8 cellular contexts compared by ENCODE assay signal in genomic region chr2:219230201-219230540, GRCh38. TPM values are rescaled to one million over a fixed set of nuclear protein-coding genes. Genes with fewer than 3 reads are reported as not detected.
A peak's percentile ranks its signal among the peaks of the same experiment; 100 is the strongest.
DNase-seq lines count a peak whose midpoint lies in the region; ATAC-seq and TF ChIP-seq lines count a peak whose summit lies in the region.

No MANE protein-coding gene starts in this region.

- H3K9ac ChIP-seq in fibroblast of lung (ENCODE audit: insufficient read depth, low read length), result peak overlapping the region; percentile 68

- no peaks in the 10 kb centered on the region for H3K27me3 Mint-ChIP-seq in activated CD4-positive, alpha-beta T cell treated with anti-CD3 and anti-CD28 coated beads, Interleukin-2, amount 10 ng/mL, durations not matched to agents 24 days and 14 days
- H3K27me3 Mint-ChIP-seq in natural killer cell treated with Interleukin-12 subunit alpha and Interleukin-12 subunit beta and Interleukin-15 and Interleukin-18, amount 100 ng/mL, for 72 hours, result no peaks in the 10 kb centered on the region

- intact Hi-C loops in activated CD4-positive, alpha-beta T cell treated with anti-CD3 and anti-CD28 coated beads, Interleukin-2, amount 10 ng/mL, durations not matched to agents 24 days and 14 days (cut with micrococcal nuclease), result loop anchor here (1.0 kb wide), 1 partner anchor 65 kb away; no protein-coding TSS in a partner anchor
- intact Hi-C loops in aorta (cut with DNase I), result loop anchor here in 1 of 2 donors (2.0 kb wide), 1 partner anchor 69 kb away; no protein-coding TSS in a partner anchor

- peak overlapping the region; percentile 81 for H2AFZ ChIP-seq in fibroblast of lung (ENCODE audit: low read length)

- no peaks in the 10 kb centered on the region for H3K9me3 ChIP-seq in fibroblast of lung (ENCODE audit: control insufficient read depth, insufficient read depth, low read depth, low read length)
- no peaks in the 10 kb centered on the region for H3K9me3 ChIP-seq in aorta (ENCODE audit: control insufficient read depth, low read length)

- DNase-seq in activated CD4-positive, alpha-beta T cell treated with anti-CD3 and anti-CD28 coated beads, Interleukin-2, amount 10 ng/mL, durations not matched to agents 24 days and 14 days, result peak; percentile 86
- no peak for DNase-seq in activated CD4-positive, alpha-beta T cell treated with anti-CD3 and anti-CD28 coated beads for 1 hour
- DNase-seq in Kasumi-1 (lab: John Stamatoyannopoulos, UW) (peak; percentile 18 to 32), fibroblast of lung (ENCODE audit: low read depth in 2 of 2) (peak; percentile 36 to 38), aorta (no peak)
- DNase-seq in activated CD8-positive, alpha-beta memory T cell treated with anti-CD3 and anti-CD28 coated beads, Interleukin-2, amount 50 U/mL, for 48 hours, result peak; percentile 83
- DNase-seq in natural killer cell treated with Interleukin-12 subunit alpha and Interleukin-12 subunit beta and Interleukin-15 and Interleukin-18, amount 100 ng/mL, for 72 hours (ENCODE audit: low spot score), result peak; percentile 79

- 0% methylated on average over 19 of the region's 19 CpGs for WGBS in aorta, 2 donors

- no peak for TF ChIP-seq CTCF in fibroblast of lung (conservative IDR thresholded peaks at IDR 0.05 in 1 of 2, IDR thresholded peaks at IDR 0.05 in 1 of 2; ENCODE audit: low read depth in 1 of 2, low read length in 2 of 2)

- no peaks in the 10 kb centered on the region for H4K20me1 ChIP-seq in fibroblast of lung (ENCODE audit: control insufficient read depth, extremely low read depth, insufficient read depth, low read length)

- H3K36me3 ChIP-seq in fibroblast of lung (ENCODE audit: control insufficient read depth, insufficient read depth, low read length), result peaks cover 9% of the 10 kb centered on the region
- H3K36me3 ChIP-seq in aorta (ENCODE audit: control insufficient read depth in 1 of 2, insufficient read depth in 2 of 2, low read length in 1 of 2), result peaks cover 4 to 8% of the 10 kb centered on the region in 2 donors

- H3K4me3 ChIP-seq in fibroblast of lung (replicated peaks in 1 of 4; ENCODE audit: control extremely low read depth in 1 of 4, insufficient read depth in 1 of 4, low read depth in 3 of 4, low read length in 4 of 4), result peak overlapping the region; percentile 59 to 91 (median 82)
- peak overlapping the region; percentile 36 to 67 for H3K4me3 ChIP-seq in aorta (ENCODE audit: low read length in 2 of 2)

- peak overlapping the region; percentile 92 for H3K4me3 Mint-ChIP-seq in activated CD4-positive, alpha-beta T cell treated with anti-CD3 and anti-CD28 coated beads, Interleukin-2, amount 10 ng/mL, durations not matched to agents 24 days and 14 days
- peak overlapping the region; percentile 99 for H3K4me3 Mint-ChIP-seq in natural killer cell treated with Interleukin-12 subunit alpha and Interleukin-12 subunit beta and Interleukin-15 and Interleukin-18, amount 100 ng/mL, for 72 hours

- no peaks in the 10 kb centered on the region for H3K27me3 ChIP-seq in fibroblast of lung (ENCODE audit: control insufficient read depth, insufficient read depth, low read length)
- no peaks in the 10 kb centered on the region for H3K27me3 ChIP-seq in aorta (ENCODE audit: control insufficient read depth in 1 of 2, insufficient read depth in 2 of 2, low read length in 1 of 2)

- peak overlapping the region; percentile 98 for H3K27ac Mint-ChIP-seq in activated CD4-positive, alpha-beta T cell treated with anti-CD3 and anti-CD28 coated beads, Interleukin-2, amount 10 ng/mL, durations not matched to agents 24 days and 14 days
- peak overlapping the region; percentile 96 to 97 for H3K27ac Mint-ChIP-seq in natural killer cell treated with Interleukin-12 subunit alpha and Interleukin-12 subunit beta and Interleukin-15 and Interleukin-18, amount 100 ng/mL, for 72 hours

- ATAC-seq in natural killer cell treated with Interleukin-12 subunit alpha and Interleukin-12 subunit beta and Interleukin-15 and Interleukin-18, amount 100 ng/mL, for 72 hours, result peak; percentile 22 to 49
- ATAC-seq in aorta (ENCODE audit: low FRiP score) (peak; percentile 33), HG03520 (IDR thresholded peaks at IDR 0.05; ENCODE audit: unreplicated experiment) (no peak)

- H3K4me1 Mint-ChIP-seq in activated CD4-positive, alpha-beta T cell treated with anti-CD3 and anti-CD28 coated beads, Interleukin-2, amount 10 ng/mL, durations not matched to agents 24 days and 14 days, result peaks cover 45% of the 10 kb centered on the region
- peaks cover 22 to 33% of the 10 kb centered on the region in 2 donors for H3K4me1 Mint-ChIP-seq in natural killer cell treated with Interleukin-12 subunit alpha and Interleukin-12 subunit beta and Interleukin-15 and Interleukin-18, amount 100 ng/mL, for 72 hours (ENCODE audit: low read depth in 2 of 2)

- H3K9me3 Mint-ChIP-seq in activated CD4-positive, alpha-beta T cell treated with anti-CD3 and anti-CD28 coated beads, Interleukin-2, amount 10 ng/mL, durations not matched to agents 24 days and 14 days, result no peaks in the 10 kb centered on the region
- H3K9me3 Mint-ChIP-seq in natural killer cell treated with Interleukin-12 subunit alpha and Interleukin-12 subunit beta and Interleukin-15 and Interleukin-18, amount 100 ng/mL, for 72 hours, result no peaks in the 10 kb centered on the region

- H3K4me1 ChIP-seq in fibroblast of lung (ENCODE audit: control insufficient read depth, extremely low read depth, insufficient read depth, low read length), result peaks cover 2% of the 10 kb centered on the region
- H3K4me1 ChIP-seq in aorta (ENCODE audit: control insufficient read depth in 1 of 2, insufficient read depth in 2 of 2, low read length in 2 of 2), result peaks cover 0 to 4% of the 10 kb centered on the region in 2 donors

- H3K36me3 Mint-ChIP-seq in activated CD4-positive, alpha-beta T cell treated with anti-CD3 and anti-CD28 coated beads, Interleukin-2, amount 10 ng/mL, durations not matched to agents 24 days and 14 days (ENCODE audit: low read depth), result peaks cover 66% of the 10 kb centered on the region
- peaks cover 24% of the 10 kb centered on the region for H3K36me3 Mint-ChIP-seq in natural killer cell treated with Interleukin-12 subunit alpha and Interleukin-12 subunit beta and Interleukin-15 and Interleukin-18, amount 100 ng/mL, for 72 hours

- peak overlapping the region; percentile 73 for H3K27ac ChIP-seq in fibroblast of lung (ENCODE audit: insufficient read depth, low read length)
- peak overlapping the region in 1 of 2 donors; percentile 49 for H3K27ac ChIP-seq in aorta (ENCODE audit: low read depth in 1 of 2, low read length in 2 of 2)

- peak overlapping the region; percentile 76 for H3K4me2 ChIP-seq in fibroblast of lung (ENCODE audit: extremely low read depth, insufficient read depth, low read length)

- peaks cover 16% of the 10 kb centered on the region for H3K79me2 ChIP-seq in fibroblast of lung (ENCODE audit: control insufficient read depth, insufficient read depth, low read length)

RNA-seq across cellular contexts. Expression of gene ANKZF1, which starts 0.6 kb away (rescaled TPM):
- total RNA-seq in activated CD4-positive, alpha-beta T cell treated with anti-CD3 and anti-CD28 coated beads, Interleukin-2, amount 10 ng/mL, durations not matched to agents 24 days and 14 days, result 144 and 149 TPM in 2 replicates
- 28.8 and 32.7 TPM in 2 replicates for total RNA-seq in fibroblast of lung
- 9.9 and 13.2 TPM in 2 replicates for polyA plus RNA-seq in fibroblast of lung
- 8.2 and 11.4 TPM in 2 replicates for polyA plus RNA-seq in fibroblast of lung (2012)
- 5.1 and 7.7 TPM in 2 replicates for polyA minus RNA-seq in fibroblast of lung (ENCODE audit: low replicate concordance)
- total RNA-seq in natural killer cell treated with Interleukin-12 subunit alpha and Interleukin-12 subunit beta and Interleukin-15 and Interleukin-18, amount 100 ng/mL, for 72 hours, result 10 to 100 TPM; 82.5 to 87.6 TPM
- total RNA-seq in aorta, result 10 to 100 TPM; 21.4 to 55.9 TPM
- polyA plus RNA-seq in aorta, result 100 to 1,000 TPM in 1 of 2 donors, 10 to 100 TPM in 1; 12.9 to 101 TPM

RNA-seq across cellular contexts. Expression of gene ATG9A, which starts 0.7 kb away (rescaled TPM):
- total RNA-seq in activated CD4-positive, alpha-beta T cell treated with anti-CD3 and anti-CD28 coated beads, Interleukin-2, amount 10 ng/mL, durations not matched to agents 24 days and 14 days, result 61.6 and 67.2 TPM in 2 replicates
- total RNA-seq in fibroblast of lung (27.2 and 47.2 TPM in 2 replicates), aorta (10 to 100 TPM; 33.9 to 36.3 TPM)
- polyA plus RNA-seq in fibroblast of lung (64.5 and 68.2 TPM in 2 replicates), aorta (10 to 100 TPM in 1 of 2 donors, 1 to 10 TPM in 1; 9.6 to 36.6 TPM)
- polyA plus RNA-seq in fibroblast of lung (2012), result 44.7 and 51.3 TPM in 2 replicates
- 253 and 268 TPM in 2 replicates for polyA minus RNA-seq in fibroblast of lung (ENCODE audit: low replicate concordance)
- total RNA-seq in natural killer cell treated with Interleukin-12 subunit alpha and Interleukin-12 subunit beta and Interleukin-15 and Interleukin-18, amount 100 ng/mL, for 72 hours, result 10 to 100 TPM; 43.0 to 52.7 TPM

RNA-seq across cellular contexts. Expression of gene ABCB6, which starts 11.4 kb away (rescaled TPM):
- total RNA-seq in activated CD4-positive, alpha-beta T cell treated with anti-CD3 and anti-CD28 coated beads, Interleukin-2, amount 10 ng/mL, durations not matched to agents 24 days and 14 days, result 28.8 TPM in 2 replicates
- 47.0 and 49.5 TPM in 2 replicates for total RNA-seq in fibroblast of lung
- polyA plus RNA-seq in fibroblast of lung, result 12.5 and 14.7 TPM in 2 replicates
- 17.6 and 19.2 TPM in 2 replicates for polyA plus RNA-seq in fibroblast of lung (2012)
- 43.7 and 48.5 TPM in 2 replicates for polyA minus RNA-seq in fibroblast of lung (ENCODE audit: low replicate concordance)
- total RNA-seq in natural killer cell treated with Interleukin-12 subunit alpha and Interleukin-12 subunit beta and Interleukin-15 and Interleukin-18, amount 100 ng/mL, for 72 hours, result 10 to 100 TPM; 16.7 to 18.1 TPM
- 10 to 100 TPM; 16.9 to 28.9 TPM for total RNA-seq in aorta
- 10 to 100 TPM; 16.5 to 72.5 TPM for polyA plus RNA-seq in aorta

RNA-seq across cellular contexts. Expression of gene GLB1L, which starts 15.1 kb away (rescaled TPM):
- total RNA-seq in activated CD4-positive, alpha-beta T cell treated with anti-CD3 and anti-CD28 coated beads, Interleukin-2, amount 10 ng/mL, durations not matched to agents 24 days and 14 days, result 4.6 and 4.9 TPM in 2 replicates
- total RNA-seq in fibroblast of lung, result 28.2 and 47.0 TPM in 2 replicates
- 12.8 and 16.9 TPM in 2 replicates for polyA plus RNA-seq in fibroblast of lung
- polyA plus RNA-seq in fibroblast of lung (2012), result 7.6 and 9.6 TPM in 2 replicates
- 12.4 and 16.9 TPM in 2 replicates for polyA minus RNA-seq in fibroblast of lung (ENCODE audit: low replicate concordance)
- total RNA-seq in natural killer cell treated with Interleukin-12 subunit alpha and Interleukin-12 subunit beta and Interleukin-15 and Interleukin-18, amount 100 ng/mL, for 72 hours, result 1 to 10 TPM; 3.5 to 3.6 TPM
- total RNA-seq in aorta, result 1 to 10 TPM; 2.9 to 7.1 TPM
- polyA plus RNA-seq in aorta, result 1 to 10 TPM; 2.7 to 3.8 TPM

RNA-seq across cellular contexts. Expression of gene STK16, which starts 15.1 kb away (rescaled TPM):
- 29.1 and 31.7 TPM in 2 replicates for total RNA-seq in activated CD4-positive, alpha-beta T cell treated with anti-CD3 and anti-CD28 coated beads, Interleukin-2, amount 10 ng/mL, durations not matched to agents 24 days and 14 days
- total RNA-seq in fibroblast of lung, result 26.7 and 30.7 TPM in 2 replicates
- 35.7 and 42.8 TPM in 2 replicates for polyA plus RNA-seq in fibroblast of lung
- 32.5 and 40.0 TPM in 2 replicates for polyA plus RNA-seq in fibroblast of lung (2012)
- polyA minus RNA-seq in fibroblast of lung (ENCODE audit: low replicate concordance), result 63.1 and 132 TPM in 2 replicates
- 10 to 100 TPM; 26.8 to 27.8 TPM for total RNA-seq in natural killer cell treated with Interleukin-12 subunit alpha and Interleukin-12 subunit beta and Interleukin-15 and Interleukin-18, amount 100 ng/mL, for 72 hours
- total RNA-seq in aorta, result 10 to 100 TPM; 19.7 to 22.6 TPM
- 10 to 100 TPM; 26.8 to 37.2 TPM for polyA plus RNA-seq in aorta

Comparison
In these comparisons a context has a peak if more than half of its experiments do, and no peak if none do; other contexts are left out.
1. DNase-seq: peak in activated CD4-positive, alpha-beta T cell treated with anti-CD3 and anti-CD28 coated beads, Interleukin-2, amount 10 ng/mL, durations not matched to agents 24 days and 14 days (single experiment), Kasumi-1 (2 of 2), activated CD8-positive, alpha-beta memory T cell treated with anti-CD3 and anti-CD28 coated beads, Interleukin-2, amount 50 U/mL, for 48 hours (single experiment), fibroblast of lung (2 of 2) and natural killer cell treated with Interleukin-12 subunit alpha and Interleukin-12 subunit beta and Interleukin-15 and Interleukin-18, amount 100 ng/mL, for 72 hours (single experiment); none in activated CD4-positive, alpha-beta T cell treated with anti-CD3 and anti-CD28 coated beads for 1 hour (single experiment) and aorta (0 of 2).